10 cellular contexts compared by ENCODE assay signal in the genomic region with DNA sequence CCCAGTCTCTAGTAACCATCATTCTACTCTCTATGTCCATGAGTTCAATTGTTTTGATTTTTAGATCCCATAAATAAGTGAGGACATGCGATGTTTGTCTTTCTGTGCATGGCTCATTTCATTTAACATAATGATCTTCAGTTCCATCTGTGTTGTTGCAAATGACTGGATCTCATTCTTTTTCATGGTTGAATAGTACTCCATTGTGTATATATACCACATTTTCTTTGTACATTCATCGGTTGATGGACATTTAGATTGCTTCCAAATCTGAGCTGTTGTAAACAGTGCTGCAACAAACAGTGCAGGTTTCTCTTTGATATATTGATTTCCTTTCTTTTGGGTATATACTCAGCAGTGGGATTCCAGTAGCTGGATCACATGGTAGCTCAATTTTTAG. TPM values are rescaled to one million over a fixed set of nuclear protein-coding genes. Genes with fewer than 3 reads are reported as not detected.
"Had no signal": no experiment of that assay in that cellular context is flagged by ENCODE, and none has a peak within 500 bp of the region (broad histone marks: within the 10 kb centered on the region; RNA-seq: fewer than 3 reads in every experiment).

No MANE protein-coding gene starts in this region.

- ATAC-seq: GM23338 had no signal

- H3K4me2 ChIP-seq: GM23338 had no signal

- DNase-seq: H9, HCEC 1CT, HFFc6, IMR-90, KBM-7 had no signal

- H3K4me3 ChIP-seq: GM23338 had no signal

- H2AFZ ChIP-seq: GM23338 had no signal

- FAIRE-seq: H1, H54, HTR-8/SVneo had no signal

RNA-seq across cellular contexts. Expression of gene S100Z, which starts 46.4 kb away (rescaled TPM):
- total RNA-seq: GM23338, H9, HFFc6, HT-29, IMR-90 had no signal
- polyA plus RNA-seq: GM23338, H1, IMR-90 had no signal

RNA-seq across cellular contexts. Expression of gene CRHBP, which starts 56.6 kb away (rescaled TPM):
- total RNA-seq: GM23338, H1, H9, HFFc6, HT-29, IMR-90 had no signal
- polyA plus RNA-seq: GM23338 had no signal
